20 cellular contexts compared by ENCODE assay signal in genomic region chr4:155943610-155944329, GRCh38. TPM values are rescaled to one million over a fixed set of nuclear protein-coding genes. Genes with fewer than 3 reads are reported as not detected.
DNase-seq lines count a peak whose midpoint lies in the region; ATAC-seq, FAIRE-seq and TF ChIP-seq lines count a peak whose summit lies in the region.
"Had no signal": no experiment of that assay in that cellular context is flagged by ENCODE, and none has a peak within 500 bp of the region (broad histone marks: within the 10 kb centered on the region; RNA-seq: fewer than 3 reads in every experiment).

No MANE protein-coding gene starts in this region.

- DNase-seq in HuH-7 (ENCODE audit: low spot score), result peak; percentile 10
- DNase-seq in NCI-H1417 (lab: John Stamatoyannopoulos, UW), result peak in 2 of 3 experiments; percentile 14 to 81
- no peak for DNase-seq in hepatocyte (ENCODE audit: low spot score)
- DNase-seq in small intestine, result peak; percentile 79
- no peak for DNase-seq in AG08396 (ENCODE audit: low spot score)
- DNase-seq: CD4-positive, alpha-beta memory T cell; DMS153; DND-41; EL; HCEC 1CT; KBM-7 had no signal

- H2AFZ ChIP-seq in hepatocyte, result no peak overlapping the region
- H2AFZ ChIP-seq: GM23338 had no signal

- H3K9me3 ChIP-seq in hepatocyte (ENCODE audit: low read depth), result no peaks in the 10 kb centered on the region
- H3K9me3 ChIP-seq in small intestine (ENCODE audit: control insufficient read depth, low read depth), result no peaks in the 10 kb centered on the region
- H3K9me3 ChIP-seq: BLaER1 had no signal

- peaks cover 3% of the 10 kb centered on the region for H3K4me1 ChIP-seq in hepatocyte (ENCODE audit: insufficient read depth)
- peaks cover 0 to 5% of the 10 kb centered on the region in 2 donors for H3K4me1 ChIP-seq in small intestine (ENCODE audit: control insufficient read depth in 2 of 2, insufficient read depth in 1 of 2, low read depth in 1 of 2, low read length in 1 of 2)
- H3K4me1 ChIP-seq: BLaER1 had no signal

- H4K20me1 ChIP-seq in hepatocyte (ENCODE audit: insufficient read depth, poor library complexity, severe bottlenecking), result no peaks in the 10 kb centered on the region
- H4K20me1 ChIP-seq: BLaER1 had no signal

- no peaks in the 10 kb centered on the region for H3K27me3 ChIP-seq in hepatocyte
- H3K27me3 ChIP-seq in small intestine (ENCODE audit: control insufficient read depth in 2 of 2, insufficient read depth in 2 of 2, low read length in 2 of 2), result no peaks in the 10 kb centered on the region
- H3K27me3 ChIP-seq: BLaER1 had no signal

- no peak for TF ChIP-seq CTCF in hepatocyte (IDR thresholded peaks at IDR 0.05; ENCODE audit: poor library complexity)

- FAIRE-seq in small intestine (lab: Jason Lieb, UNC), result peak; percentile 49
- FAIRE-seq: A204.1, GM12878, GM19239, H54 had no signal

- peak overlapping the region; percentile 10 for H3K4me2 ChIP-seq in hepatocyte
- H3K4me2 ChIP-seq: BLaER1, GM23338 had no signal

- WGBS in hepatocyte (ENCODE audit: low lambda C conversion rate, missing lambda C conversion rate), result 61% methylated on average over 3 of the region's 3 CpGs
- WGBS in small intestine, 3 donors, result 20 to 53% (median 23%) methylated on average over 3 of the region's 3 CpGs

- H3K27ac ChIP-seq in hepatocyte (no peak overlapping the region), small intestine (ENCODE audit: low read depth in 1 of 2, low read length in 1 of 2) (no peak overlapping the region)
- H3K27ac ChIP-seq: BLaER1 had no signal

- H3K9me2 ChIP-seq in hepatocyte (replicated peaks; ENCODE audit: insufficient read depth), result no peaks in the 10 kb centered on the region

- H3K4me3 ChIP-seq in hepatocyte (no peak overlapping the region), small intestine (ENCODE audit: low read depth in 1 of 2, low read length in 2 of 2) (no peak overlapping the region)
- H3K4me3 ChIP-seq: BLaER1, GM12878, GM23338 had no signal

- no peaks in the 10 kb centered on the region for H3K79me2 ChIP-seq in hepatocyte

- H3K36me3 ChIP-seq in hepatocyte (replicated peaks; ENCODE audit: insufficient read depth, low read depth) (no peaks in the 10 kb centered on the region), small intestine (ENCODE audit: control insufficient read depth in 2 of 2, insufficient read depth in 2 of 2, low read length in 2 of 2) (no peaks in the 10 kb centered on the region)
- H3K36me3 ChIP-seq: BLaER1 had no signal

- no peak for ATAC-seq in GM18502 (IDR thresholded peaks at IDR 0.05; ENCODE audit: poor library complexity, unreplicated experiment)
- ATAC-seq: GM12878, GM23338 had no signal

RNA-seq across cellular contexts. Expression of gene CTSO, which starts 9.9 kb away (rescaled TPM):
- total RNA-seq in hepatocyte, result 25.6 and 28.2 TPM in 2 replicates
- polyA plus RNA-seq in hepatocyte (14.9 and 16.4 TPM in 2 replicates), small intestine (10 to 100 TPM in 1 of 3 donors, 1 to 10 TPM in 2; 6.5 to 10.8 (median 8.9) TPM)

RNA-seq across cellular contexts. Expression of gene TDO2, which starts 40.3 kb away (rescaled TPM):
- total RNA-seq in hepatocyte, result 246 and 253 TPM in 2 replicates
- polyA plus RNA-seq in hepatocyte, result 91.4 and 149 TPM in 2 replicates
- polyA plus RNA-seq in small intestine, result 1 to 10 TPM in 2 of 3 donors, under 1 TPM in 1; 0.75 to 3.0 (median 1.3) TPM
- total RNA-seq: CD4-positive, alpha-beta memory T cell had no signal
- polyA plus RNA-seq: CD14-positive monocyte; CD4-positive, alpha-beta memory T cell; GM23338; IgD-negative memory B cell had no signal

Comparison
In these comparisons a context has a peak if more than half of its experiments do, and no peak if none do; other contexts are left out.
1. DNase-seq: peak in HuH-7 (single experiment), NCI-H1417 (2 of 3) and small intestine (single experiment); none in hepatocyte (single experiment) and AG08396 (single experiment).
2. RNA of gene TDO2, which starts 40.3 kb away (polyA plus RNA-seq): 91.4 to 149 TPM in hepatocyte; 0.75 to 3.0 TPM in small intestine; every median in the first group is over 10 times any median in the second.